19 cellular contexts compared by ENCODE assay signal in genomic region chr13:95315752-95316151, GRCh38. TPM values are rescaled to one million over a fixed set of nuclear protein-coding genes. Genes with fewer than 3 reads are reported as not detected.
DNase-seq lines count a peak whose midpoint lies in the region; ATAC-seq, FAIRE-seq and TF ChIP-seq lines count a peak whose summit lies in the region.
"Had no signal": no experiment of that assay in that cellular context is flagged by ENCODE, and none has a peak within 500 bp of the region (broad histone marks: within the 10 kb centered on the region; RNA-seq: fewer than 3 reads in every experiment).

No MANE protein-coding gene starts in this region.

- FAIRE-seq in K562 (lab: Jason Lieb, UNC), result no peak
- FAIRE-seq: A549, G401.6, GM12891, GM18507 had no signal

- WGBS in K562 (ENCODE audit: insufficient coverage, low coverage, missing lambda C conversion rate), result 43% methylated on average over 1 of the region's 3 CpGs

- no peaks in the 10 kb centered on the region for H3K36me3 ChIP-seq in K562 (ENCODE audit: control insufficient read depth, insufficient read depth, low read length)
- H3K36me3 ChIP-seq: BLaER1 treated with 17β-estradiol and CSF1 and Interleukin-3, amounts not matched to agents 10 nM and 100 nM had no signal

- TF ChIP-seq EP300 in K562 (IDR thresholded peaks at IDR 0.05; ENCODE audit: low read length), result no peak

- no peak overlapping the region for H2AFZ ChIP-seq in K562 (ENCODE audit: low read depth, low read length)

- DNase-seq in K562 (ENCODE audit: extremely low read depth in 1 of 4, low spot score in 3 of 4) (no peak), posterior vena cava (ENCODE audit: low spot score) (peak; percentile 3), GM13977 (ENCODE audit: low spot score) (no peak), T-helper 9 cell (no peak)
- no peak for DNase-seq in activated effector memory CD4-positive, alpha-beta T cell treated with Interleukin-2 at 50 U/mL for 16 hours
- DNase-seq: AML-193; CD4-positive, alpha-beta memory T cell; CD4-positive, CD25-positive, alpha-beta regulatory T cell; CD8-positive, alpha-beta memory T cell; COR-L47; DMS79 treated with DMSO at 0.1 percent for 48 hours; GF-D8 had no signal

- TF ChIP-seq CTCF in C4-2B (conservative IDR thresholded peaks at IDR 0.05), result no peak
- TF ChIP-seq CTCF in K562 (IDR thresholded peaks at IDR 0.05 in 2 of 3, conservative IDR thresholded peaks at IDR 0.05 in 1 of 3; ENCODE audit: insufficient read depth in 2 of 3, low read depth in 1 of 3, low read length in 3 of 3), result no peak
- no peak for TF ChIP-seq CTCF in GM13977 (IDR thresholded peaks at IDR 0.05; ENCODE audit: extremely low read depth, insufficient read depth, missing control alignments)

- no peaks in the 10 kb centered on the region for H3K9me1 ChIP-seq in K562 (ENCODE audit: control insufficient read depth, insufficient read depth, low read length)

- no peaks in the 10 kb centered on the region for H3K27me3 ChIP-seq in K562 (ENCODE audit: control insufficient read depth in 2 of 2, insufficient read depth in 2 of 2, low read length in 2 of 2)
- H3K27me3 ChIP-seq: BLaER1 treated with 17β-estradiol and CSF1 and Interleukin-3, amounts not matched to agents 10 nM and 100 nM had no signal

- no peaks in the 10 kb centered on the region for H3K9me3 ChIP-seq in K562 (replicated peaks; ENCODE audit: control insufficient read depth, insufficient read depth, low read depth, low read length)
- H3K9me3 ChIP-seq: A549; BLaER1 treated with 17β-estradiol and CSF1 and Interleukin-3, amounts not matched to agents 10 nM and 100 nM had no signal

- peaks cover 5 to 11% of the 10 kb centered on the region in 2 experiments; a peak in 4 of 5 replicates for H3K4me1 ChIP-seq in K562 (replicated peaks in 1 of 2; ENCODE audit: control insufficient read depth in 2 of 2, insufficient read depth in 2 of 2, low read length in 2 of 2)
- H3K4me1 ChIP-seq: BLaER1 treated with 17β-estradiol and CSF1 and Interleukin-3, amounts not matched to agents 10 nM and 100 nM had no signal

- H4K20me1 ChIP-seq in K562 (replicated peaks; ENCODE audit: control insufficient read depth, insufficient read depth, low read length), result no peaks in the 10 kb centered on the region
- H4K20me1 ChIP-seq: BLaER1 treated with 17β-estradiol and CSF1 and Interleukin-3, amounts not matched to agents 10 nM and 100 nM had no signal

- TF ChIP-seq RAD21 in K562 (CRISPR knock-in tag; conservative IDR thresholded peaks at IDR 0.05 in 1 of 2, IDR thresholded peaks at IDR 0.05 in 1 of 2), result no peak

- H3K27ac ChIP-seq in C4-2B (peak overlapping the region; percentile 73), K562 (ENCODE audit: extremely low read depth, low read depth, low read length) (no peak overlapping the region)
- H3K27ac ChIP-seq: 22Rv1; BLaER1 treated with 17β-estradiol and CSF1 and Interleukin-3, amounts not matched to agents 10 nM and 100 nM had no signal

- CTCF ChIA-PET in K562 (lab: Yijun Ruan, JAX; ENCODE audit: low intra/inter-chr PET ratio), result no interaction called here

- no peak overlapping the region for H3K9ac ChIP-seq in K562 (ENCODE audit: insufficient read depth in 1 of 2, low read depth in 2 of 2, low read length in 2 of 2)
- H3K9ac ChIP-seq: BLaER1 treated with 17β-estradiol and CSF1 and Interleukin-3, amounts not matched to agents 10 nM and 100 nM had no signal

- no peaks in the 10 kb centered on the region for H3K79me2 ChIP-seq in K562 (ENCODE audit: control insufficient read depth, insufficient read depth, low read length)

- BruUV-seq in K562 (replicated peaks; lab: Mats Ljungman, UMichigan), result no TSS peak

- H3K4me2 ChIP-seq in K562 (ENCODE audit: insufficient read depth, low read length), result no peak overlapping the region
- H3K4me2 ChIP-seq: A549; BLaER1 treated with 17β-estradiol and CSF1 and Interleukin-3, amounts not matched to agents 10 nM and 100 nM had no signal

- no peak overlapping the region for H3K4me3 ChIP-seq in K562
- H3K4me3 ChIP-seq: A549; BLaER1 treated with 17β-estradiol and CSF1 and Interleukin-3, amounts not matched to agents 10 nM and 100 nM had no signal

- no peak for TF ChIP-seq POLR2A in K562 (conservative IDR thresholded peaks at IDR 0.05)

- no peak for ATAC-seq in K562
- ATAC-seq: A549 had no signal

- POLR2A ChIA-PET in K562 (lab: Yijun Ruan, JAX), result interaction anchor here (0.8 kb wide), 1 partner anchor 87 kb away, joined by 3 read pairs; no protein-coding TSS in a partner anchor

- intact Hi-C loops in K562 (cut with micrococcal nuclease), result no loop called here
- intact Hi-C loops in posterior vena cava (cut with DNase I), result no loop called here

- in situ Hi-C loops in K562 (cut with MboI), result no loop called here
- in situ Hi-C loops in GM13977 (cut with MboI; ENCODE audit: low pct_unique_long_range_greater_than_20kb, low sequenced_read_pairs, unreplicated experiment), result no loop called here

TF ChIP-seq in K562, 482 proteins besides CTCF, POLR2A, EP300 and RAD21:
- TF ChIP-seq ATF3 (IDR thresholded peaks at IDR 0.05), result peak; percentile 25; the same call in 1 of the 2 replicates
- TF ChIP-seq ATF3 (CRISPR knock-in tag; conservative IDR thresholded peaks at IDR 0.05), result no peak
- TF ChIP-seq BACH1 (tag; IDR thresholded peaks at IDR 0.05), result no peak
- TF ChIP-seq ZNF77 (CRISPR knock-in tag; IDR thresholded peaks at IDR 0.05), result no peak
- peak; percentile 48; the same call in 1 of the 2 replicates for TF ChIP-seq MEF2A (IDR thresholded peaks at IDR 0.05; ENCODE audit: control insufficient read depth, low read depth, low read length)

RNA-seq across cellular contexts. Expression of gene ABCC4, which starts 14.5 kb away (rescaled TPM):
- 171 and 231 TPM in 2 replicates for total RNA-seq in K562 (2011; cell fraction: chromatin; rRNA removed; ENCODE audit: low replicate concordance)
- 78.9 and 97.5 TPM in 2 replicates for total RNA-seq in K562 (2011; cell fraction: nucleolus; rRNA removed)
- 124 and 134 TPM in 2 replicates for total RNA-seq in K562 (2011; cell fraction: nucleoplasm; rRNA removed)
- total RNA-seq in K562 (2014; rRNA removed) (21.7 and 25.7 TPM in 2 replicates), K562 (2014; rRNA removed; fragmentation: Illumina TruSeq; extraction: Trizol) (37.2 and 42.3 TPM in 2 replicates), K562 (2015; rRNA removed; fragmentation: Illumina TruSeq; extraction: Trizol) (22.8 and 25.4 TPM in 2 replicates), K562 (2021) (35.8 and 37.3 TPM in 2 replicates), posterior vena cava (10 to 100 TPM; 10.5 to 16.2 TPM)
- polyA plus RNA-seq in K562 (2011; rRNA removed) (34.4 and 46.1 TPM in 2 replicates), K562 (2014; fragmentation: Illumina TruSeq; extraction: Trizol) (24.3 and 26.9 TPM in 2 replicates), K562 (2014; fragmentation: Nextera tagmentation; extraction: Ambion mirVana) (10 to 100 TPM in 1 of 2 experiments, 1 to 10 TPM in 1; 9.4 to 10.5 TPM), K562 (2014; rRNA removed) (16.7 and 19.5 TPM in 2 replicates)
- polyA plus RNA-seq in K562 (2011; cell fraction: cytosol; rRNA removed), result 14.7 and 26.7 TPM in 2 replicates
- 20.7 and 26.2 TPM in 2 replicates for polyA plus RNA-seq in K562 (2011; cell fraction: nucleus; rRNA removed)
- polyA plus RNA-seq in K562 (2012), result 16.4 and 18.6 TPM in 2 replicates
- 125 and 134 TPM in 2 replicates for polyA minus RNA-seq in K562 (2011; rRNA and poly(A)+ RNA removed)
- polyA minus RNA-seq in K562 (2011; cell fraction: cytosol; rRNA and poly(A)+ RNA removed), result 43.1 and 44.1 TPM in 2 replicates
- 48.1 and 77.4 TPM in 2 replicates for polyA minus RNA-seq in K562 (2011; cell fraction: nucleus; rRNA and poly(A)+ RNA removed)
